12 cellular contexts compared by ENCODE assay signal in genomic region chr2:236179653-236180500, GRCh38. TPM values are rescaled to one million over a fixed set of nuclear protein-coding genes. Genes with fewer than 3 reads are reported as not detected.
DNase-seq lines count a peak whose midpoint lies in the region; ATAC-seq and TF ChIP-seq lines count a peak whose summit lies in the region.
"Had no signal": no experiment of that assay in that cellular context is flagged by ENCODE, and none has a peak within 500 bp of the region (broad histone marks: within the 10 kb centered on the region; RNA-seq: fewer than 3 reads in every experiment).

No MANE protein-coding gene starts in this region.

- ATAC-seq in heart left ventricle (no peak), HG03521 (IDR thresholded peaks at IDR 0.05; ENCODE audit: unreplicated experiment) (no peak)

- H3K27ac ChIP-seq in left ventricle myocardium inferior (replicated peaks) (no peak overlapping the region), heart left ventricle (no peak overlapping the region)
- H3K27ac ChIP-seq: parathyroid adenoma had no signal

- H3K4me3 ChIP-seq in left ventricle myocardium inferior (peak overlapping the region; percentile 57), heart left ventricle (peak overlapping the region in 6 of 12 donors; percentile 8 to 45 (median 15))

- DNase-seq in left ventricle myocardium inferior, result no peak
- no peak for DNase-seq in heart left ventricle
- no peak for DNase-seq in activated T-helper 1 cell treated with anti-CD3 and anti-CD28 coated beads, Interleukin-12 subunit alpha, Interleukin-12 subunit beta, Interleukin-2, Interleukin-4 antibody, amounts not matched to agents 30 ng/mL and 10 ng/mL and 1 ng/mL, durations not matched to agents 14 hours and 24 hours and 36 hours (ENCODE audit: low spot score)
- peak; percentile 42 for DNase-seq in iris pigment epithelial cell (ENCODE audit: low read depth)
- no peak for DNase-seq in ecto neural progenitor cell (ENCODE audit: low spot score)
- DNase-seq in HT-29 (ENCODE audit: low spot score), result no peak
- DNase-seq in germinal center (ENCODE audit: low spot score), result no peak
- DNase-seq: activated effector memory CD4-positive, alpha-beta T cell treated with Interleukin-2 at 50 U/mL for 16 hours had no signal

- 9 to 27% (median 17%) methylated on average over 14 to 39 of the region's 39 CpGs for WGBS in heart left ventricle, 4 donors

- no peaks in the 10 kb centered on the region for H3K36me3 Mint-ChIP-seq in activated T-helper 1 cell treated with anti-CD3 and anti-CD28 coated beads, Interleukin-12 subunit alpha, Interleukin-12 subunit beta, Interleukin-2, Interleukin-4 antibody, amounts not matched to agents 30 ng/mL and 10 ng/mL and 1 ng/mL, durations not matched to agents 14 hours and 24 hours and 36 hours (ENCODE audit: low read depth)
- H3K36me3 Mint-ChIP-seq: CD4-positive, CD25-positive, alpha-beta regulatory T cell had no signal

- no peaks in the 10 kb centered on the region for H3K9me3 Mint-ChIP-seq in activated T-helper 1 cell treated with anti-CD3 and anti-CD28 coated beads, Interleukin-12 subunit alpha, Interleukin-12 subunit beta, Interleukin-2, Interleukin-4 antibody, amounts not matched to agents 30 ng/mL and 10 ng/mL and 1 ng/mL, durations not matched to agents 14 hours and 24 hours and 36 hours
- H3K9me3 Mint-ChIP-seq: stimulated activated naive CD8-positive, alpha-beta T cell treated with anti-CD3 and anti-CD28 coated beads, Interleukin-15, Interleukin-2, amounts not matched to agents 100 ng/mL and 50 ng/mL, for 24 hours had no signal

- H3K27me3 ChIP-seq in left ventricle myocardium inferior (ENCODE audit: low read depth) (peaks cover 87% of the 10 kb centered on the region), heart left ventricle (peaks cover 39 to 70% (median 61%) of the 10 kb centered on the region in 9 donors)

- no peaks in the 10 kb centered on the region for H3K9me3 ChIP-seq in left ventricle myocardium inferior (replicated peaks)
- H3K9me3 ChIP-seq in heart left ventricle, result no peaks in the 10 kb centered on the region

- H3K4me1 Mint-ChIP-seq in activated T-helper 1 cell treated with anti-CD3 and anti-CD28 coated beads, Interleukin-12 subunit alpha, Interleukin-12 subunit beta, Interleukin-2, Interleukin-4 antibody, amounts not matched to agents 30 ng/mL and 10 ng/mL and 1 ng/mL, durations not matched to agents 14 hours and 24 hours and 36 hours (ENCODE audit: low read depth), result no peaks in the 10 kb centered on the region

- no peak overlapping the region for H3K4me3 Mint-ChIP-seq in activated T-helper 1 cell treated with anti-CD3 and anti-CD28 coated beads, Interleukin-12 subunit alpha, Interleukin-12 subunit beta, Interleukin-2, Interleukin-4 antibody, amounts not matched to agents 30 ng/mL and 10 ng/mL and 1 ng/mL, durations not matched to agents 14 hours and 24 hours and 36 hours
- H3K4me3 Mint-ChIP-seq: stimulated activated naive CD8-positive, alpha-beta T cell treated with anti-CD3 and anti-CD28 coated beads, Interleukin-15, Interleukin-2, amounts not matched to agents 100 ng/mL and 50 ng/mL, for 24 hours had no signal

- peaks cover 50% of the 10 kb centered on the region for H3K27me3 Mint-ChIP-seq in activated T-helper 1 cell treated with anti-CD3 and anti-CD28 coated beads, Interleukin-12 subunit alpha, Interleukin-12 subunit beta, Interleukin-2, Interleukin-4 antibody, amounts not matched to agents 30 ng/mL and 10 ng/mL and 1 ng/mL, durations not matched to agents 14 hours and 24 hours and 36 hours (ENCODE audit: insufficient read depth)

- H3K27ac Mint-ChIP-seq in activated T-helper 1 cell treated with anti-CD3 and anti-CD28 coated beads, Interleukin-12 subunit alpha, Interleukin-12 subunit beta, Interleukin-2, Interleukin-4 antibody, amounts not matched to agents 30 ng/mL and 10 ng/mL and 1 ng/mL, durations not matched to agents 14 hours and 24 hours and 36 hours, result peak overlapping the region; percentile 67
- H3K27ac Mint-ChIP-seq: CD4-positive, CD25-positive, alpha-beta regulatory T cell; stimulated activated naive CD8-positive, alpha-beta T cell treated with anti-CD3 and anti-CD28 coated beads, Interleukin-15, Interleukin-2, amounts not matched to agents 100 ng/mL and 50 ng/mL, for 24 hours had no signal

- H3K36me3 ChIP-seq in left ventricle myocardium inferior, result no peaks in the 10 kb centered on the region
- no peaks in the 10 kb centered on the region for H3K36me3 ChIP-seq in heart left ventricle

- TF ChIP-seq POLR2A in heart left ventricle (IDR thresholded peaks at IDR 0.05), result no peak

- TF ChIP-seq CTCF in left ventricle myocardium inferior (IDR thresholded peaks at IDR 0.05; ENCODE audit: borderline replicate concordance) (no peak), heart left ventricle (IDR thresholded peaks at IDR 0.05) (no peak)

- intact Hi-C loops in left ventricle myocardium inferior (cut with micrococcal nuclease) (loop anchor here (5.0 kb wide), 1 partner anchor 413 kb away; no protein-coding TSS in a partner anchor), heart left ventricle (cut with DNase I) (loop anchor here in 8 of 10 donors (2.0 to 5.0 kb wide), 6 partner anchors 388 to 413 kb away; no protein-coding TSS in a partner anchor)
- intact Hi-C loops in activated T-helper 1 cell treated with anti-CD3 and anti-CD28 coated beads, Interleukin-12 subunit alpha, Interleukin-12 subunit beta, Interleukin-2, Interleukin-4 antibody, amounts not matched to agents 30 ng/mL and 10 ng/mL and 1 ng/mL, durations not matched to agents 14 hours and 24 hours and 36 hours (cut with micrococcal nuclease), result loop anchor here (1.0 to 10.0 kb wide), 5 partner anchors 9 to 685 kb away; partner anchors contain the start of gene AGAP1

- H3K4me1 ChIP-seq in left ventricle myocardium inferior (peaks cover 28% of the 10 kb centered on the region), heart left ventricle (peaks cover 0 to 30% (median 15%) of the 10 kb centered on the region in 12 donors)

RNA-seq across cellular contexts. Expression of gene GBX2, which starts 11.7 kb away (rescaled TPM):
- total RNA-seq in left ventricle myocardium inferior, result not detected
- under 1 TPM in 1 of 9 donors, not detected in 8; 0.17 TPM for total RNA-seq in heart left ventricle
- polyA plus RNA-seq in heart left ventricle, result under 1 TPM; 0.15 to 0.55 TPM
- total RNA-seq in activated T-helper 1 cell treated with anti-CD3 and anti-CD28 coated beads, Interleukin-12 subunit alpha, Interleukin-12 subunit beta, Interleukin-2, Interleukin-4 antibody, amounts not matched to agents 30 ng/mL and 10 ng/mL and 1 ng/mL, durations not matched to agents 14 hours and 24 hours and 36 hours, result not detected in 2 replicates
- total RNA-seq in HT-29 (2014; rRNA removed; shearing (Covaris generic)), result not detected in 2 replicates
- total RNA-seq: CD4-positive, CD25-positive, alpha-beta regulatory T cell had no signal
- polyA plus RNA-seq: CD4-positive, CD25-positive, alpha-beta regulatory T cell had no signal
